In the genomic region with DNA sequence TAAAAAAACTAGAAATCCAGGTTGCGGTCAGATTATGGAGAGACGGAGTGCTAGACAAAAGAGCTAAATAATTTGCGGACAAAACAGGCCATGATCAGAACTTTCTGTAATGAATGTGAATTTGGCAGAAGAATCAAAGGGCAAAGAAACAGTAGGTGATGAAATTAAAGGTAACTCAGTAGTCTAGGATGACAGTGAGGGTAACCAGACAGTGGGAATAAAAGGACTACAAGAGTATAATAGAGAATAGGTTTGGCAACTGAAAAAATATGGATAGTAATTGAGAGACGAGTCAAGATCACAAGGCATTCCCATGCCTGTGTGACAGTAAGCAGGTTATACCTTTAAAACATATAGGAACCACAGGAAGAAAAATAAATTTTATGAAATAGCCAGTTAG, we compare ENCODE assay signal across 36 cellular contexts.
"Had no signal": no experiment of that assay in that cellular context is flagged by ENCODE, and none has a peak within 500 bp of the region (broad histone marks: within the 10 kb centered on the region; RNA-seq: fewer than 3 reads in every experiment).

No MANE protein-coding gene starts in this region.

- H3K27me3 ChIP-seq: adrenal gland, cardiac muscle cell had no signal

- H3K4me1 Mint-ChIP-seq: activated B cell treated with CpG ODN at 0.5 μM for 24 hours; activated CD4-positive, alpha-beta T cell treated with anti-CD3 and anti-CD28 coated beads, Interleukin-2, amount 10 ng/mL, durations not matched to agents 24 days and 14 days; activated naive CD8-positive, alpha-beta T cell treated with anti-CD3 and anti-CD28 coated beads for 36 hours; activated T-helper 17 cell treated with anti-CD3 and anti-CD28 coated beads, Interleukin-2, amount 50 U/mL, for 72 hours; brain; central memory CD8-positive, alpha-beta T cell had no signal

- H3K4me1 ChIP-seq: adrenal gland had no signal

- DNase-seq: activated B cell treated with CpG ODN at 0.5 μM for 24 hours; activated CD4-positive, alpha-beta memory T cell treated with anti-CD3 and anti-CD28 coated beads for 36 hours; activated CD4-positive, alpha-beta T cell treated with anti-CD3 and anti-CD28 coated beads for 4 hours; activated CD4-positive, alpha-beta T cell treated with anti-CD3 and anti-CD28 coated beads, Interleukin-2, amount 50 U/mL, for 1 hour; activated CD4-positive, alpha-beta T cell treated with anti-CD3 and anti-CD28 coated beads, Interleukin-2, amount 50 U/mL, for 4 hours; activated CD4-positive, CD25-positive, alpha-beta regulatory T cell treated with anti-CD3 and anti-CD28 coated beads, Interleukin-2, amount 50 U/mL, for 72 hours; activated CD8-positive, alpha-beta memory T cell treated with anti-CD3 and anti-CD28 coated beads, Interleukin-2, amount 50 U/mL, for 4 hours; activated CD8-positive, alpha-beta T cell treated with anti-CD3 and anti-CD28 coated beads for 36 hours; activated effector memory CD4-positive, alpha-beta T cell treated with anti-CD3 and anti-CD28 coated beads, Interleukin-2, amount 50 U/mL, for 16 hours; activated gamma-delta T cell treated with Interleukin-2 at 50 U/mL for 16 hours; activated naive CD4-positive, alpha-beta T cell; activated naive CD4-positive, alpha-beta T cell treated with anti-CD3 and anti-CD28 coated beads for 36 hours; activated naive CD4-positive, alpha-beta T cell treated with anti-CD3 and anti-CD28 coated beads, Interleukin-2, amount 50 U/mL, for 16 hours; activated naive CD8-positive, alpha-beta T cell treated with anti-CD3 and anti-CD28 coated beads for 36 hours; activated T-cell treated with anti-CD3 and anti-CD28 coated beads for 4 hours; activated T-cell treated with anti-CD3 and anti-CD28 coated beads, Interleukin-2, amount 50 U/mL, for 1 hour; activated T-cell treated with anti-CD3 and anti-CD28 coated beads, Interleukin-2, amount 50 U/mL, for 4 hours; activated T-cell treated with anti-CD3 and anti-CD28 coated beads, Interleukin-2, amount 50 U/mL, for 72 hours; adrenal gland; amniotic stem cell; aorta; caudate nucleus; SW 1271; T-helper 1 cell; T-helper 2 cell; T-helper 9 cell had no signal

- ATAC-seq: activated CD8-positive, alpha-beta T cell treated with anti-CD3 and anti-CD28 coated beads for 36 hours; activated naive CD4-positive, alpha-beta T cell treated with anti-CD3 and anti-CD28 coated beads, Interleukin-2, amount 50 U/mL, for 72 hours; activated T-cell treated with anti-CD3 and anti-CD28 coated beads, Interleukin-2, amount 50 U/mL, for 4 hours; activated T-cell treated with anti-CD3 and anti-CD28 coated beads, Interleukin-2, amount 50 U/mL, for 72 hours; activated T-helper 17 cell treated with anti-CD3 and anti-CD28 coated beads, Interleukin-2, amount 50 U/mL, for 72 hours had no signal

- H3K36me3 ChIP-seq: adrenal gland, cardiac muscle cell had no signal

- H3K27ac Mint-ChIP-seq: activated B cell treated with CpG ODN at 0.5 μM for 24 hours; activated CD4-positive, alpha-beta memory T cell treated with anti-CD3 and anti-CD28 coated beads for 36 hours; activated CD4-positive, alpha-beta T cell treated with anti-CD3 and anti-CD28 coated beads, Interleukin-2, amount 10 ng/mL, durations not matched to agents 24 days and 14 days; activated CD8-positive, alpha-beta T cell treated with anti-CD3 and anti-CD28 coated beads for 36 hours; activated naive CD4-positive, alpha-beta T cell treated with anti-CD3 and anti-CD28 coated beads for 36 hours; activated naive CD4-positive, alpha-beta T cell treated with anti-CD3 and anti-CD28 coated beads, Interleukin-2, amount 50 U/mL, for 72 hours; activated naive CD8-positive, alpha-beta T cell treated with anti-CD3 and anti-CD28 coated beads for 36 hours; activated T-cell treated with anti-CD3 and anti-CD28 coated beads, Interleukin-2, amount 50 U/mL, for 72 hours; activated T-helper 1 cell treated with anti-CD3 and anti-CD28 coated beads, Interleukin-12 subunit alpha, Interleukin-12 subunit beta, Interleukin-2, Interleukin-4 antibody, amounts not matched to agents 30 ng/mL and 10 ng/mL and 1 ng/mL, durations not matched to agents 14 hours and 24 hours and 36 hours; activated T-helper 17 cell treated with anti-CD3 and anti-CD28 coated beads, Interleukin-2, amount 50 U/mL, for 72 hours; brain; T-helper 1 cell treated with Interleukin-12 subunit alpha and Interleukin-12 subunit beta and Interleukin-4 antibody, amounts not matched to agents 30 μg/mL and 1 μg/mL, for 36 hours; T-helper 2 cell treated with Interferon-gamma antibody and Interleukin-4, amounts not matched to agents 5 μg/mL and 100 μg/mL, for 36 hours had no signal

- H3K4me3 Mint-ChIP-seq: activated B cell treated with CpG ODN at 0.5 μM for 24 hours; activated CD4-positive, alpha-beta memory T cell treated with anti-CD3 and anti-CD28 coated beads for 36 hours; activated CD4-positive, alpha-beta T cell treated with anti-CD3 and anti-CD28 coated beads, Interleukin-2, amount 10 ng/mL, durations not matched to agents 24 days and 14 days; activated CD8-positive, alpha-beta T cell treated with anti-CD3 and anti-CD28 coated beads for 36 hours; activated naive CD4-positive, alpha-beta T cell treated with anti-CD3 and anti-CD28 coated beads for 36 hours; activated naive CD8-positive, alpha-beta T cell treated with anti-CD3 and anti-CD28 coated beads for 36 hours; activated T-cell treated with anti-CD3 and anti-CD28 coated beads, Interleukin-2, amount 50 U/mL, for 4 hours; activated T-cell treated with anti-CD3 and anti-CD28 coated beads, Interleukin-2, amount 50 U/mL, for 72 hours; activated T-helper 1 cell treated with anti-CD3 and anti-CD28 coated beads, Interleukin-12 subunit alpha, Interleukin-12 subunit beta, Interleukin-2, Interleukin-4 antibody, amounts not matched to agents 30 ng/mL and 10 ng/mL and 1 ng/mL, durations not matched to agents 14 hours and 24 hours and 36 hours; activated T-helper 17 cell treated with anti-CD3 and anti-CD28 coated beads, Interleukin-2, amount 50 U/mL, for 72 hours; brain; central memory CD8-positive, alpha-beta T cell; T-helper 1 cell treated with Interleukin-12 subunit alpha and Interleukin-12 subunit beta and Interleukin-4 antibody, amounts not matched to agents 30 μg/mL and 1 μg/mL, for 36 hours; T-helper 2 cell treated with Interferon-gamma antibody and Interleukin-4, amounts not matched to agents 5 μg/mL and 100 μg/mL, for 36 hours had no signal

- H3K27ac ChIP-seq: adrenal gland, cardiac muscle cell, VCaP had no signal

- H3K27me3 Mint-ChIP-seq: activated B cell treated with CpG ODN at 0.5 μM for 24 hours; activated CD4-positive, alpha-beta memory T cell treated with anti-CD3 and anti-CD28 coated beads for 36 hours; activated CD8-positive, alpha-beta T cell treated with anti-CD3 and anti-CD28 coated beads for 36 hours; activated naive CD8-positive, alpha-beta T cell treated with anti-CD3 and anti-CD28 coated beads for 36 hours; activated T-helper 17 cell treated with anti-CD3 and anti-CD28 coated beads, Interleukin-2, amount 50 U/mL, for 72 hours; brain; central memory CD8-positive, alpha-beta T cell had no signal

- H3K4me3 ChIP-seq: adrenal gland, cardiac muscle cell had no signal
